Comparison of ENCODE assay signal across 28 cellular contexts in genomic region chr10:31422634-31423033, GRCh38.
"Had no signal": no experiment of that assay in that cellular context is flagged by ENCODE, and none has a peak within 500 bp of the region (broad histone marks: within the 10 kb centered on the region; RNA-seq: fewer than 3 reads in every experiment).

No MANE protein-coding gene starts in this region.

- H3K27me3 Mint-ChIP-seq: dendritic cell treated with granulocyte-macrophage colony-stimulating factor and Interleukin-4, amounts not matched to agents 40 ng/mL and 50 ng/mL, for 4 days; effector memory CD8-positive, alpha-beta T cell had no signal

- FAIRE-seq: endometrium, endothelial cell of umbilical vein, frontal cortex had no signal

- H3K9me3 ChIP-seq: colonic mucosa, esophagus muscularis mucosa, esophagus squamous epithelium, gastrocnemius medialis, gastroesophageal sphincter had no signal

- DNase-seq: colonic mucosa; cortex of kidney; dermis blood vessel endothelial cell; dorsolateral prefrontal cortex; effector CD4-positive, alpha-beta T cell; effector CD8-positive, alpha-beta T cell; effector memory CD4-positive, alpha-beta T cell; effector memory CD8-positive, alpha-beta T cell; endodermal cell; erythroblast; esophagus squamous epithelium; foreskin fibroblast; foreskin keratinocyte; foreskin melanocyte; gastrocnemius medialis; glutamatergic neuron; head of caudate nucleus; heart left ventricle; heart right ventricle had no signal

- H3K27ac Mint-ChIP-seq: dendritic cell treated with granulocyte-macrophage colony-stimulating factor and Interleukin-4, amounts not matched to agents 40 ng/mL and 50 ng/mL, for 4 days; effector memory CD8-positive, alpha-beta T cell; endodermal cell had no signal

- H3K4me3 ChIP-seq: colonic mucosa, coronary artery, dorsolateral prefrontal cortex, esophagus muscularis mucosa, esophagus squamous epithelium, gastrocnemius medialis, gastroesophageal sphincter, heart left ventricle, heart right ventricle, hepatocyte had no signal

- H3K27ac ChIP-seq: colonic mucosa, coronary artery, dorsolateral prefrontal cortex, epithelial cell of prostate, esophagus muscularis mucosa, esophagus squamous epithelium, foreskin keratinocyte, gastroesophageal sphincter, hepatocyte had no signal

- H3K9me3 Mint-ChIP-seq: effector memory CD8-positive, alpha-beta T cell; endodermal cell had no signal

- H3K4me1 ChIP-seq: colonic mucosa, foreskin keratinocyte had no signal

- H3K36me3 ChIP-seq: colonic mucosa, esophagus muscularis mucosa, esophagus squamous epithelium, gastrocnemius medialis, gastroesophageal sphincter, heart left ventricle, heart right ventricle had no signal

- H3K4me1 Mint-ChIP-seq: endodermal cell had no signal

- H3K4me3 Mint-ChIP-seq: dendritic cell treated with granulocyte-macrophage colony-stimulating factor and Interleukin-4, amounts not matched to agents 40 ng/mL and 50 ng/mL, for 4 days; effector memory CD8-positive, alpha-beta T cell; endodermal cell had no signal
